In genomic region chr9:33024966-33025571, GRCh38 we compare ENCODE assay signal across 1 cellular context.
TF ChIP-seq lines count a peak whose summit lies in the region.

Gene DNAJA1, plus strand, starts transcription at chr9:33025273. Its CDS starts 1,212 bp downstream, at chr9:33026485.

TF ChIP-seq in A549, 52 proteins besides CTCF, POLR2A, EP300 and RAD21 (continued from another document):
- TF ChIP-seq MAX (IDR thresholded peaks at IDR 0.05) = peak; percentile 86
- TF ChIP-seq GATA3 (IDR thresholded peaks at IDR 0.05; ENCODE audit: borderline replicate concordance) = no peak
TF ChIP-seq in A549: peak in this region for 11.
